In genomic region chr1:64748706-64749105, GRCh38 we compare ENCODE assay signal across 20 cellular contexts. TPM values are rescaled to one million over a fixed set of nuclear protein-coding genes. Genes with fewer than 3 reads are reported as not detected.
DNase-seq lines count a peak whose midpoint lies in the region; ATAC-seq and TF ChIP-seq lines count a peak whose summit lies in the region.
"Had no signal": no experiment of that assay in that cellular context is flagged by ENCODE, and none has a peak within 500 bp of the region (broad histone marks: within the 10 kb centered on the region; RNA-seq: fewer than 3 reads in every experiment).

No MANE protein-coding gene starts in this region.

- DNase-seq in G401 (ENCODE audit: low spot score), result peak; percentile 19
- peak; percentile 22 for DNase-seq in colonic mucosa
- no peak for DNase-seq in transverse colon
- no peak for DNase-seq in epidermal melanocyte (ENCODE audit: insufficient read length, low spot score)
- no peak for DNase-seq in mucosa of descending colon
- no peak for DNase-seq in central memory CD4-positive, alpha-beta T cell
- DNase-seq: Caco-2; CD4-positive, CD25-positive, alpha-beta regulatory T cell; CD8-positive, alpha-beta T cell; DMS153; DND-41; GDM1; H9; HFFc6 had no signal

- intact Hi-C loops in colonic mucosa (cut with DNase I), result no loop called here
- intact Hi-C loops in transverse colon (cut with DNase I; ENCODE audit: low total_unique reads), result no loop called here
- intact Hi-C loops in mucosa of descending colon (cut with DNase I, micrococcal nuclease), result no loop called here

- TF ChIP-seq CTCF in Loucy (conservative IDR thresholded peaks at IDR 0.05; ENCODE audit: low read length) (no peak), colonic mucosa (IDR thresholded peaks at IDR 0.05) (no peak), transverse colon (IDR thresholded peaks at IDR 0.05) (no peak), mucosa of descending colon (IDR thresholded peaks at IDR 0.05) (no peak)

- no peaks in the 10 kb centered on the region for H3K9me2 ChIP-seq in Loucy (replicated peaks; ENCODE audit: low read depth, low read length)

- H3K27ac ChIP-seq in colonic mucosa, result no peak overlapping the region
- H3K27ac ChIP-seq in transverse colon, result peak overlapping the region in 3 of 4 donors; percentile 36 to 89 (median 48)
- H3K27ac ChIP-seq: BLaER1, C4-2B had no signal

- no peak for TF ChIP-seq EP300 in transverse colon (IDR thresholded peaks at IDR 0.05; ENCODE audit: low read depth)

- H3K4me3 ChIP-seq in Loucy (ENCODE audit: low read length, poor library complexity, severe bottlenecking) (peak overlapping the region; percentile 99), colonic mucosa (no peak overlapping the region), transverse colon (peak overlapping the region in 1 of 4 donors; percentile 5), mucosa of descending colon (no peak overlapping the region)
- H3K4me3 ChIP-seq: BLaER1, GM12878, GM23338 had no signal

- ATAC-seq in mucosa of descending colon, result no peak
- ATAC-seq: CD8-positive, alpha-beta T cell; GM12878; GM23338; HCT116 had no signal

- H3F3A ChIP-seq in Loucy (ENCODE audit: low read depth), result peaks cover 8% of the 10 kb centered on the region

- H3K9ac ChIP-seq in Loucy (ENCODE audit: low read depth, low read length, poor library complexity, severe bottlenecking), result no peak overlapping the region
- H3K9ac ChIP-seq in colonic mucosa (ENCODE audit: low read depth in 2 of 2, low read length in 2 of 2), result no peak overlapping the region
- H3K9ac ChIP-seq: BLaER1 had no signal

- no peak for TF ChIP-seq POLR2A in transverse colon (IDR thresholded peaks at IDR 0.05)

- H4K20me1 ChIP-seq in Loucy (ENCODE audit: insufficient read depth, low read length, poor library complexity, severe bottlenecking), result peaks cover 30% of the 10 kb centered on the region

- H3K9me3 ChIP-seq in Loucy (ENCODE audit: insufficient read depth, low read depth, low read length) (no peaks in the 10 kb centered on the region), colonic mucosa (no peaks in the 10 kb centered on the region), transverse colon (no peaks in the 10 kb centered on the region), mucosa of descending colon (no peaks in the 10 kb centered on the region)
- H3K9me3 ChIP-seq: BLaER1, Caco-2 had no signal

- in situ Hi-C loops in G401 (cut with HindIII; ENCODE audit: low sequenced_read_pairs), result no loop called here
- in situ Hi-C loops in transverse colon (cut with MboI; ENCODE audit: low pct_ligation_motif_present in 1 of 4, low pct_unique_long_range_greater_than_20kb in 1 of 4, low sequenced_read_pairs in 3 of 4), result loop anchor here in 1 of 4 donors (10.0 kb wide), 1 partner anchor 66 kb away; no protein-coding TSS in a partner anchor

- H3K4me1 ChIP-seq in Loucy (ENCODE audit: insufficient read depth, low read length, poor library complexity, severe bottlenecking) (peaks cover 59% of the 10 kb centered on the region), colonic mucosa (peaks cover 5% of the 10 kb centered on the region), transverse colon (peaks cover 6 to 77% (median 37%) of the 10 kb centered on the region in 4 donors), mucosa of descending colon (ENCODE audit: low read depth) (peaks cover 23% of the 10 kb centered on the region)
- H3K4me1 ChIP-seq: Caco-2 had no signal

- no peak overlapping the region for H2AFZ ChIP-seq in Loucy (ENCODE audit: low read length)
- H2AFZ ChIP-seq: GM23338 had no signal

- H3K36me3 ChIP-seq in Loucy (ENCODE audit: insufficient read depth, low read length) (no peaks in the 10 kb centered on the region), colonic mucosa (no peaks in the 10 kb centered on the region), transverse colon (no peaks in the 10 kb centered on the region), mucosa of descending colon (ENCODE audit: low read depth) (no peaks in the 10 kb centered on the region)

- H3K4me2 ChIP-seq in Loucy (ENCODE audit: low read depth, low read length, poor library complexity, severe bottlenecking), result peak overlapping the region; percentile 100
- H3K4me2 ChIP-seq: BLaER1, GM23338 had no signal

- WGBS in transverse colon (ENCODE audit: low coverage in 1 of 2), 2 donors, result 66% methylated on average over 5 of the region's 5 CpGs

- no peaks in the 10 kb centered on the region for H3K27me3 ChIP-seq in Loucy (ENCODE audit: insufficient read depth, low read length, poor library complexity, severe bottlenecking)
- no peaks in the 10 kb centered on the region for H3K27me3 ChIP-seq in colonic mucosa
- no peaks in the 10 kb centered on the region for H3K27me3 ChIP-seq in transverse colon
- H3K27me3 ChIP-seq: BLaER1 had no signal

- peaks cover 77% of the 10 kb centered on the region for H3K79me2 ChIP-seq in Loucy (ENCODE audit: insufficient read depth, low read length)

RNA-seq across cellular contexts. Expression of gene RAVER2, which starts 3.8 kb away (rescaled TPM):
- 20.5 and 21.2 TPM in 2 replicates for total RNA-seq in G401 (2014; rRNA removed; shearing (Covaris generic))
- 10 to 100 TPM; 43.0 to 58.6 TPM for total RNA-seq in colonic mucosa
- total RNA-seq in transverse colon, result 10 to 100 TPM; 46.8 to 94.5 (median 71.0) TPM
- total RNA-seq in mucosa of descending colon, result 10 to 100 TPM; 35.9 to 81.0 (median 46.3) TPM

Comparison
In these comparisons a context has a peak if more than half of its experiments do, and no peak if none do; other contexts are left out.
1. DNase-seq: peak in G401 (single experiment) and colonic mucosa (single experiment); none in transverse colon (single experiment), epidermal melanocyte (single experiment), mucosa of descending colon (0 of 3) and central memory CD4-positive, alpha-beta T cell (single experiment).